ENCODE assay signal across 21 cellular contexts in the genomic region with DNA sequence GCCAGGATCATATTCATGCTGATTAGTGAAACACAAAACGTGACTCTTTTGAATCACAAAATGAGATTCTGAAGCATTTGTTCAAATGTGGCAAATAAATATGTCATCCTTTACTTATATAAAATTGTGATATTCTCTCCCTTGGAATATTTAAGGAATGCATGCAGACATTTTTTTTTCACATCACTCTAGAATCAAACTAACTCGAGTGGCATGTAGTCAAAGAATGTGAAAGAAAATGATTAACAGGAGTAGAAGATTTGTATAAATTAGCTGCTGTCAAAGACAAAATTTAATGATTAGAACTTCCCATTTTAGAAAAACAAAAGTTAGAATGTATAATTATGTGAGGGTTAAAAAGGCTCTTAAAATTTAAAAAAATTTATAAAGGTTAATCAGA.
"Had no signal": no experiment of that assay in that cellular context is flagged by ENCODE, and none has a peak within 500 bp of the region (broad histone marks: within the 10 kb centered on the region; RNA-seq: fewer than 3 reads in every experiment).

No MANE protein-coding gene starts in this region.

- H3K27ac ChIP-seq: HL-60, KMS-11, RWPE1 had no signal

- ATAC-seq: K562, SK-N-SH treated with all-trans-retinoic acid at 6 μM for 48 hours had no signal

- H3K27me3 Mint-ChIP-seq: IgD-negative memory B cell had no signal

- H3K4me3 Mint-ChIP-seq: IgD-negative memory B cell had no signal

- H3K4me3 ChIP-seq: K562 had no signal

- H3K27ac Mint-ChIP-seq: IgD-negative memory B cell had no signal

- H3K36me3 Mint-ChIP-seq: IgD-negative memory B cell had no signal

- FAIRE-seq: HTR-8/SVneo, K562 had no signal

- DNase-seq: Kasumi-1, MM.1S, NCI-H1092 treated with DMSO at 0.1 percent for 48 hours, NCI-H1436, NCI-H187, NCI-H2029, NCI-H2081 treated with DMSO at 0.1 percent for 48 hours, NCI-H2171, NCI-H345, NCI-H446 treated with DMSO at 0.1 percent for 48 hours, NCI-H510A treated with DMSO at 0.1 percent for 48 hours, NCI-H526 treated with DMSO at 0.1 percent for 48 hours, NCI-H748 treated with DMSO at 0.1 percent for 48 hours, SHP77 had no signal
